1 cellular context compared by ENCODE assay signal in genomic region chr17:40316571-40317344, GRCh38.
TF ChIP-seq lines count a peak whose summit lies in the region.

No MANE protein-coding gene starts in this region.

TF ChIP-seq in HepG2, 621 proteins besides CTCF, POLR2A, EP300 and RAD21 (continues in another document):
- TF ChIP-seq SALL1 (CRISPR knock-in tag; IDR thresholded peaks at IDR 0.05) (peak; percentile 62), ZNF230 (CRISPR knock-in tag; IDR thresholded peaks at IDR 0.05) (peak; percentile 88; the same call in 1 of the 2 replicates), ZNF7 (CRISPR knock-in tag; IDR thresholded peaks at IDR 0.05) (no peak), BATF2 (CRISPR knock-in tag; IDR thresholded peaks at IDR 0.05) (no peak), ZNF609 (CRISPR knock-in tag; IDR thresholded peaks at IDR 0.05; ENCODE audit: borderline replicate concordance) (peak; percentile 64; the same call in 1 of the 2 replicates), RBAK (CRISPR knock-in tag; IDR thresholded peaks at IDR 0.05) (no peak), ZNF124 (CRISPR knock-in tag; IDR thresholded peaks at IDR 0.05) (peak; percentile 72; the same call in 1 of the 2 replicates), ZNF841 (CRISPR knock-in tag; IDR thresholded peaks at IDR 0.05; ENCODE audit: borderline replicate concordance) (no peak), MAFG (CRISPR knock-in tag; IDR thresholded peaks at IDR 0.05) (no peak), SOX6 (IDR thresholded peaks at IDR 0.05) (no peak), SOX6 (CRISPR knock-in tag; IDR thresholded peaks at IDR 0.05) (peak; percentile 40; the same call in 1 of the 2 replicates), NFYB (CRISPR knock-in tag; IDR thresholded peaks at IDR 0.05) (peak; percentile 7; the same call in 1 of the 2 replicates), ZMAT5 (CRISPR knock-in tag; IDR thresholded peaks at IDR 0.05; ENCODE audit: borderline replicate concordance, low read depth) (no peak), DRAP1 (CRISPR knock-in tag; IDR thresholded peaks at IDR 0.05) (peak; percentile 42; the same call in 1 of the 2 replicates), FOXP4 (CRISPR knock-in tag; IDR thresholded peaks at IDR 0.05) (peak; percentile 68), TAF1 (CRISPR knock-in tag; IDR thresholded peaks at IDR 0.05) (peak; percentile 48; the same call in 1 of the 2 replicates), IRF9 (CRISPR knock-in tag; IDR thresholded peaks at IDR 0.05; ENCODE audit: borderline replicate concordance) (peak; percentile 50; the same call in 1 of the 2 replicates), SP140L (CRISPR knock-in tag; IDR thresholded peaks at IDR 0.05; ENCODE audit: borderline replicate concordance) (peak; percentile 27; the same call in 1 of the 2 replicates), ZNF678 (CRISPR knock-in tag; IDR thresholded peaks at IDR 0.05) (0 out of 2 replicates have a peak, but pooled peaks have one; percentile 76), ZNF317 (CRISPR knock-in tag; IDR thresholded peaks at IDR 0.05) (peak; percentile 52; the same call in 1 of the 2 replicates), POLR2AphosphoS2 (IDR thresholded peaks at IDR 0.05; ENCODE audit: low read depth, low read length) (no peak), MBD4 (IDR thresholded peaks at IDR 0.05; ENCODE audit: borderline replicate concordance, low read length) (no peak), ARHGAP35 (CRISPR knock-in tag; IDR thresholded peaks at IDR 0.05; ENCODE audit: borderline replicate concordance) (peak; percentile 49; the same call in 1 of the 2 replicates), MEF2D (CRISPR knock-in tag; IDR thresholded peaks at IDR 0.05) (peak; percentile 24; the same call in 1 of the 2 replicates), ZNF577 (CRISPR knock-in tag; IDR thresholded peaks at IDR 0.05; ENCODE audit: borderline replicate concordance, low read depth) (no peak), CBX2 (IDR thresholded peaks at IDR 0.05; ENCODE audit: low read depth, low read length) (no peak), CBX2 (CRISPR knock-in tag; IDR thresholded peaks at IDR 0.05; ENCODE audit: low read depth) (peak; percentile 43; the same call in 1 of the 2 replicates), FOXA3 (CRISPR knock-in tag; IDR thresholded peaks at IDR 0.05) (peak; percentile 48; the same call in 1 of the 2 replicates), AHDC1 (CRISPR knock-in tag; IDR thresholded peaks at IDR 0.05; ENCODE audit: borderline replicate concordance) (no peak), ZBTB25 (CRISPR knock-in tag; IDR thresholded peaks at IDR 0.05) (peak; percentile 57; the same call in 1 of the 2 replicates), TFE3 (CRISPR knock-in tag; IDR thresholded peaks at IDR 0.05) (no peak; the same call in 1 of the 2 replicates), ZFP82 (CRISPR knock-in tag; IDR thresholded peaks at IDR 0.05; ENCODE audit: borderline replicate concordance) (0 out of 2 replicates have a peak, but pooled peaks have one; percentile 15), PCBP2 (optimal IDR thresholded peaks at IDR 0.05; ENCODE audit: low read depth, low read length, poor library complexity, severe bottlenecking) (no peak), E2F2 (CRISPR knock-in tag; IDR thresholded peaks at IDR 0.05; ENCODE audit: borderline replicate concordance) (peak; percentile 47; the same call in 1 of the 2 replicates), ZNF501 (CRISPR knock-in tag; IDR thresholded peaks at IDR 0.05) (peak; percentile 53; the same call in 1 of the 2 replicates), ZMYM3 (CRISPR knock-in tag; IDR thresholded peaks at IDR 0.05) (peak; percentile 38; the same call in 1 of the 2 replicates), TBX2 (CRISPR knock-in tag; IDR thresholded peaks at IDR 0.05; ENCODE audit: borderline replicate concordance) (peak; percentile 54), SMAD3 (CRISPR knock-in tag; IDR thresholded peaks at IDR 0.05) (peak; percentile 11; the same call in 1 of the 2 replicates), ZNF546 (CRISPR knock-in tag; conservative IDR thresholded peaks at IDR 0.05) (0 out of 2 replicates have a peak, but pooled peaks have one; percentile 33), KLF6 (CRISPR knock-in tag; IDR thresholded peaks at IDR 0.05) (peak; percentile 55; the same call in 1 of the 2 replicates), MYC (CRISPR knock-in tag; IDR thresholded peaks at IDR 0.05; ENCODE audit: borderline replicate concordance) (peak; percentile 59; the same call in 1 of the 2 replicates), MAZ (IDR thresholded peaks at IDR 0.05; ENCODE audit: borderline replicate concordance, low read depth, low read length) (peak; percentile 70; the same call in 1 of the 2 replicates), MAZ (CRISPR knock-in tag; IDR thresholded peaks at IDR 0.05; ENCODE audit: low read depth) (peak; percentile 71)
